Comparison of ENCODE assay signal across 8 cellular contexts in the genomic region with DNA sequence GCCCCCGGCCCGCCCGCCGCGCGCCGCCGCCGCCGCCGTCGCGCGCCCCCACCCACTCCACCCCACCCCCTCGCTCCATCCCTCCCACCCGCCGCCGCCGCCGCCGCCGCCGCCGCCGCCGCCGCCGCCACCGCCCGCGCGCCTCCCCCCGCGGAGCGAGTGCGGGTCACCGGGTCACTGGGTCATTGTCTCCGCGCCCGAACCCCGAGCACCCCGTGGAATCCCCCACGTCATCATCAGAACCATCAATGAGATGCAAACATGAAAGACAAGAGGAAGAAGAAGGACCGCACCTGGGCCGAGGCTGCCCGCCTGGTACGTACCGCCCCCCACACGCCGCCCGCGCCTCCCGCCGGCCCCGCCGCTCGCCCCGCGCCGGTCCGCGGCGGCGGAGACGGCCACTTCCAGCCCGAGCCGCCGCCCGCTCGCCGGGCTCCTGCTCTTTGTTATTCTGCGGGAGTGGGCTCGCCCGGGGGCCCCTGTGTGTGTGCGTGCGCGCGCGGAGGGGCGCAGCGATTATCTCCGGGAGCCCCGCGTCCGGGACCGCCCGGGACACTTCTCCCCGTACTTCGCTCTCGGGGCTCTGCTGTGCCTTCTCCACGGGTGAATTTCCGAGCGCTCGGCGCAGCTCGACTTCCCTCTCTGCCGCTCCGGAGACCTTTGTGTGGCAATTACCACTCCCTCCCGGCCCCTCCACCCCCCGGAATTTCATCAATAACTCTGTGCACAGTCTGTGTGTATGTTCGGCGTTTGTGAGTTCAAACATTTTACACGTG. TPM values are rescaled to one million over a fixed set of nuclear protein-coding genes. Genes with fewer than 3 reads are reported as not detected.
A peak's percentile ranks its signal among the peaks of the same experiment; 100 is the strongest.
DNase-seq lines count a peak whose midpoint lies in the region; ATAC-seq and TF ChIP-seq lines count a peak whose summit lies in the region.
"Had no signal": no experiment of that assay in that cellular context is flagged by ENCODE, and none has a peak within 500 bp of the region (broad histone marks: within the 10 kb centered on the region; RNA-seq: fewer than 3 reads in every experiment).

No MANE protein-coding gene starts in this region.

- ATAC-seq in activated B cell treated with CpG ODN at 0.5 μM for 24 hours (ENCODE audit: low read depth), result no peak
- ATAC-seq in left ventricle myocardium superior, result peak; percentile 48
- ATAC-seq in HG03175 (IDR thresholded peaks at IDR 0.05; ENCODE audit: unreplicated experiment), result no peak
- no peak for ATAC-seq in activated CD8-positive, alpha-beta memory T cell treated with anti-CD3 and anti-CD28 coated beads, Interleukin-2, amount 10 ng/mL, durations not matched to agents 7 days and 5 days

- intact Hi-C loops in activated B cell treated with CpG ODN at 0.5 μM for 24 hours (cut with micrococcal nuclease), result no loop called here
- intact Hi-C loops in left ventricle myocardium superior (cut with micrococcal nuclease), result no loop called here

- POLR2A ChIA-PET in activated B cell treated with CpG ODN at 0.5 μM for 24 hours (lab: Charles Lee), result no interaction called here

- no peak for TF ChIP-seq CTCF in HFF-Myc (IDR thresholded peaks at IDR 0.05; ENCODE audit: low read depth, low read length, missing control alignments)
- no peak for TF ChIP-seq CTCF in activated B cell treated with CpG ODN at 0.5 μM for 24 hours (IDR thresholded peaks at IDR 0.05)

- H3K27ac Mint-ChIP-seq in activated B cell treated with CpG ODN at 0.5 μM for 24 hours, result no peak overlapping the region
- no peak overlapping the region for H3K27ac Mint-ChIP-seq in activated CD8-positive, alpha-beta memory T cell treated with anti-CD3 and anti-CD28 coated beads, Interleukin-2, amount 10 ng/mL, durations not matched to agents 7 days and 5 days

- peak overlapping the region; percentile 72 for H3K4me3 Mint-ChIP-seq in activated B cell treated with CpG ODN at 0.5 μM for 24 hours
- no peak overlapping the region for H3K4me3 Mint-ChIP-seq in activated CD8-positive, alpha-beta memory T cell treated with anti-CD3 and anti-CD28 coated beads, Interleukin-2, amount 10 ng/mL, durations not matched to agents 7 days and 5 days

- H3K9me3 Mint-ChIP-seq in activated B cell treated with CpG ODN at 0.5 μM for 24 hours, result no peaks in the 10 kb centered on the region
- H3K9me3 Mint-ChIP-seq in activated CD8-positive, alpha-beta memory T cell treated with anti-CD3 and anti-CD28 coated beads, Interleukin-2, amount 10 ng/mL, durations not matched to agents 7 days and 5 days (ENCODE audit: low read depth), result no peaks in the 10 kb centered on the region

- no peaks in the 10 kb centered on the region for H3K36me3 Mint-ChIP-seq in activated B cell treated with CpG ODN at 0.5 μM for 24 hours (ENCODE audit: low read depth)
- H3K36me3 Mint-ChIP-seq in activated CD8-positive, alpha-beta memory T cell treated with anti-CD3 and anti-CD28 coated beads, Interleukin-2, amount 10 ng/mL, durations not matched to agents 7 days and 5 days, result peaks cover 3% of the 10 kb centered on the region

- peaks cover 6% of the 10 kb centered on the region for H3K4me1 Mint-ChIP-seq in activated B cell treated with CpG ODN at 0.5 μM for 24 hours
- peaks cover 5% of the 10 kb centered on the region for H3K4me1 Mint-ChIP-seq in activated CD8-positive, alpha-beta memory T cell treated with anti-CD3 and anti-CD28 coated beads, Interleukin-2, amount 10 ng/mL, durations not matched to agents 7 days and 5 days

- DNase-seq in HFF-Myc (ENCODE audit: extremely low read depth, low read depth) (no peak), activated B cell treated with CpG ODN at 0.5 μM for 24 hours (no peak), left ventricle myocardium superior (peak; percentile 49), putamen (ENCODE audit: low spot score) (peak; percentile 42)
- no peak for DNase-seq in activated CD8-positive, alpha-beta memory T cell treated with anti-CD3 and anti-CD28 coated beads, Interleukin-2, amount 50 U/mL, for 48 hours
- no peak for DNase-seq in activated CD8-positive, alpha-beta memory T cell treated with anti-CD3 and anti-CD28 coated beads, Interleukin-2, amount 10 ng/mL, durations not matched to agents 7 days and 5 days

- CTCF ChIA-PET in activated B cell treated with CpG ODN at 0.5 μM for 24 hours (lab: Charles Lee), result no interaction called here
- CTCF ChIA-PET in activated CD8-positive, alpha-beta memory T cell treated with anti-CD3 and anti-CD28 coated beads, Interleukin-2, amount 10 ng/mL, durations not matched to agents 7 days and 5 days (lab: Charles Lee), result no interaction called here

- 0 out of 2 replicates have a peak overlapping the region, but pooled peaks have one; percentile 9 for H3K4me3 ChIP-seq in HFF-Myc (replicated peaks; ENCODE audit: low read depth, low read length)

- H3K27me3 Mint-ChIP-seq in activated B cell treated with CpG ODN at 0.5 μM for 24 hours, result peaks cover 24% of the 10 kb centered on the region
- H3K27me3 Mint-ChIP-seq in activated CD8-positive, alpha-beta memory T cell treated with anti-CD3 and anti-CD28 coated beads, Interleukin-2, amount 10 ng/mL, durations not matched to agents 7 days and 5 days, result peaks cover 14% of the 10 kb centered on the region

RNA-seq across cellular contexts. Expression of gene ASXL3, which starts 0.5 kb away (rescaled TPM):
- not detected in 2 replicates for total RNA-seq in activated B cell treated with CpG ODN at 0.5 μM for 24 hours
- total RNA-seq in left ventricle myocardium superior, result 4.3 TPM
- total RNA-seq in activated CD8-positive, alpha-beta memory T cell treated with anti-CD3 and anti-CD28 coated beads, Interleukin-2, amount 10 ng/mL, durations not matched to agents 7 days and 5 days, result not detected
- total RNA-seq: M059J had no signal

Comparison
In these comparisons a context has a peak if more than half of its experiments do, and no peak if none do; other contexts are left out.
1. DNase-seq: peak in left ventricle myocardium superior (single experiment) and putamen (single experiment); none in HFF-Myc (single experiment), activated B cell treated with CpG ODN at 0.5 μM for 24 hours (single experiment), activated CD8-positive, alpha-beta memory T cell treated with anti-CD3 and anti-CD28 coated beads, Interleukin-2, amount 50 U/mL, for 48 hours (single experiment) and activated CD8-positive, alpha-beta memory T cell treated with anti-CD3 and anti-CD28 coated beads, Interleukin-2, amount 10 ng/mL, durations not matched to agents 7 days and 5 days (single experiment).